13 cellular contexts compared by ENCODE assay signal in the genomic region with DNA sequence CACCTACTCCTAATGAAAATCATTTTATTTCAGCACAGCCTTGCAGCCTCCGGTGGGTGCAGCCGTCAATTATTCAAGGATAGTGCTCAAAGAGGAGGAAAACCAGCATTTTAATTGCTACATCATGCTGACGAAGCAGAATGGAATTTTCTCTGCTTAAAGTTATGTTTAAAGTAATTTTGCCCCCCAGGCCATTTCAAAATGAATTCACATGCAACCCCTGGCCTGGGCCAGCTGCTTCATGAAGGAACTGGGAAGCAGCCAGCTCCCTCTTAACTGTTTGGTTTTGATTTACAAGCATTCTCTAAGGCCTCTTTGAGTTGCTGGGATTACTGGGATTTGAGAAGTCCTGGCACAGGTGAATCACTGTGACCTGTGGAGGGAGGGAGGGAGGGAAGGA.
DNase-seq lines count a peak whose midpoint lies in the region; ATAC-seq and TF ChIP-seq lines count a peak whose summit lies in the region.
"Had no signal": no experiment of that assay in that cellular context is flagged by ENCODE, and none has a peak within 500 bp of the region (broad histone marks: within the 10 kb centered on the region; RNA-seq: fewer than 3 reads in every experiment).

No MANE protein-coding gene starts in this region.

- CTCF ChIA-PET in MCF 10A (lab: Yijun Ruan, JAX) = interaction anchor here (0.5 to 1.6 kb wide), 4 partner anchors 18 to 1988 kb away, joined by 3 to 4 read pairs (median 4); no protein-coding TSS in a partner anchor

- no peak for TF ChIP-seq POLR2A in breast epithelium (IDR thresholded peaks at IDR 0.05)

- intact Hi-C loops in MCF 10A (cut with micrococcal nuclease) = loop anchor here (1.0 kb wide), 1 partner anchor 8 kb away; no protein-coding TSS in a partner anchor
- intact Hi-C loops in breast epithelium (cut with DNase I; ENCODE audit: low total_unique reads) = loop anchor here (5.0 kb wide), 1 partner anchor 557 kb away; no protein-coding TSS in a partner anchor
- intact Hi-C loops in upper lobe of right lung (cut with DNase I) = no loop called here
- intact Hi-C loops in left ventricle myocardium superior (cut with micrococcal nuclease) = no loop called here

- H3K4me1 Mint-ChIP-seq in MCF 10A (ENCODE audit: insufficient read depth, unreplicated experiment) = peaks cover 22% of the 10 kb centered on the region

- no peak overlapping the region for H3K4me3 ChIP-seq in breast epithelium
- H3K4me3 ChIP-seq in adipocyte (ENCODE audit: low read length) = no peak overlapping the region
- no peak overlapping the region for H3K4me3 ChIP-seq in upper lobe of right lung
- H3K4me3 ChIP-seq: GM12878 had no signal

- H3K4me1 ChIP-seq in breast epithelium (no peaks in the 10 kb centered on the region), adipocyte (ENCODE audit: control insufficient read depth, insufficient read depth, low read length) (no peaks in the 10 kb centered on the region), upper lobe of right lung (no peaks in the 10 kb centered on the region)

- TF ChIP-seq CTCF in MCF 10A (IDR thresholded peaks at IDR 0.05; ENCODE audit: unreplicated experiment) (no peak), breast epithelium (IDR thresholded peaks at IDR 0.05) (no peak), upper lobe of right lung (IDR thresholded peaks at IDR 0.05) (no peak)

- H3K27me3 ChIP-seq in breast epithelium (peaks cover 0 to 9% of the 10 kb centered on the region in 2 donors), adipocyte (replicated peaks; ENCODE audit: control insufficient read depth, insufficient read depth, low read length) (peaks cover 21% of the 10 kb centered on the region), upper lobe of right lung (no peaks in the 10 kb centered on the region)

- H3K9me3 Mint-ChIP-seq in MCF 10A (ENCODE audit: unreplicated experiment) = no peaks in the 10 kb centered on the region

- no peaks in the 10 kb centered on the region for H3K27me3 Mint-ChIP-seq in MCF 10A (ENCODE audit: insufficient read depth, unreplicated experiment)

- no peaks in the 10 kb centered on the region for H3K9me3 ChIP-seq in breast epithelium
- H3K9me3 ChIP-seq in adipocyte (ENCODE audit: control insufficient read depth, low read length) = no peaks in the 10 kb centered on the region
- H3K9me3 ChIP-seq in upper lobe of right lung = no peaks in the 10 kb centered on the region

- peak overlapping the region; percentile 78 for H3K27ac Mint-ChIP-seq in MCF 10A (ENCODE audit: low read depth, unreplicated experiment)

- no peak overlapping the region for H3K4me3 Mint-ChIP-seq in MCF 10A (ENCODE audit: unreplicated experiment)

- POLR2A ChIA-PET in MCF 10A (lab: Yijun Ruan, JAX) = interaction anchor here (0.6 to 1.3 kb wide), 10 partner anchors 12 to 509 kb away, joined by 3 to 6 read pairs (median 3); a partner anchor contains a TSS

- DNase-seq in MCF 10A (ENCODE audit: unreplicated experiment) (peak; percentile 100), breast epithelium (ENCODE audit: low spot score in 2 of 2) (no peak), adipocyte (ENCODE audit: low read depth) (peak; percentile 93), fibroblast of the conjunctiva (ENCODE audit: low read depth) (peak; percentile 77), upper lobe of right lung (no peak), NCI-H1436 treated with DMSO at 0.1 percent for 48 hours (lab: John Stamatoyannopoulos, UW) (no peak), NCI-H526 treated with DMSO at 0.1 percent for 48 hours (lab: John Stamatoyannopoulos, UW) (no peak), left ventricle myocardium superior (no peak)
- DNase-seq: ACHN; MM.1S; RPMI8226; stimulated activated CD4-positive, alpha-beta T cell treated with anti-CD3 and anti-CD28 coated beads, Interleukin-15, amount 100 ng/mL, for 24 hours had no signal

- H3K27ac ChIP-seq in breast epithelium (no peak overlapping the region), upper lobe of right lung (no peak overlapping the region)

- no peak overlapping the region for H3K9ac ChIP-seq in adipocyte (ENCODE audit: low read length)

- no TSS peak for BruUV-seq in MCF 10A (replicated peaks; lab: Mats Ljungman, UMichigan)

- H3K36me3 ChIP-seq in breast epithelium (no peaks in the 10 kb centered on the region), adipocyte (ENCODE audit: control insufficient read depth, insufficient read depth, low read length, severe bottlenecking) (no peaks in the 10 kb centered on the region), upper lobe of right lung (no peaks in the 10 kb centered on the region)

- ATAC-seq in upper lobe of right lung (peak; percentile 53), left ventricle myocardium superior (no peak)
- ATAC-seq: GM12878 had no signal

- no peaks in the 10 kb centered on the region for H3K36me3 Mint-ChIP-seq in MCF 10A (ENCODE audit: insufficient read depth, unreplicated experiment)

Comparison
In these comparisons a context has a peak if more than half of its experiments do, and no peak if none do; other contexts are left out.
1. DNase-seq: peak in MCF 10A (single experiment), adipocyte (single experiment) and fibroblast of the conjunctiva (single experiment); none in breast epithelium (0 of 2), upper lobe of right lung (single experiment), NCI-H1436 treated with DMSO at 0.1 percent for 48 hours (single experiment), NCI-H526 treated with DMSO at 0.1 percent for 48 hours (single experiment) and left ventricle myocardium superior (single experiment).
2. intact Hi-C loops: an anchor here in MCF 10A (1.0 kb wide) and breast epithelium (5.0 kb wide); none called in upper lobe of right lung and left ventricle myocardium superior.